Comparison of ENCODE assay signal across 1 cellular context in the genomic region with DNA sequence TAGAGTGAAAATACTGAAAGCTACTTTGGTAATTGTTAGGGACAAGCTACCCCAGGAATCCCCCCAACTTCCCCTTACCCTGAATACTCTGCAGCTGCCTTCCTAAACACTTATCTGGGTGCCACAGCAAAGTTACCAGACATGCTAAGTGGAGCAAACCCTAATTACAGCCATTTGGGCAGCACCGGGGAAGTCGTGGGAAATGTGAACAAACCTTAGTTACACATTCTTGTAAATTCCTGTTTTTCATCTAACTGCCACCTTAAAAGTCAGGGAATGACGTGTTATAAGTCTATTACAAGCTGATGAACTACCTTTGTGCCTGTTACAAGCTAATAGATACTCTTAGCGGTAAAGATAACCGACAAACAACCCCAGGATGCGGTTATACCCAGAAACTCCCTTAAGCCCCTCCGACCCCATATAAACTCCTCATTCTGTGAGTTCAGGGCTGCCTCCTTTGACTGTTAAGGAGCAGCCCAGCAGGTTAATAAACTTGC.
A peak's percentile ranks its signal among the peaks of the same experiment; 100 is the strongest.
TF ChIP-seq lines count a peak whose summit lies in the region.

No MANE protein-coding gene starts in this region.

TF ChIP-seq in GM12878, 131 proteins besides CTCF, POLR2A, EP300 and RAD21 (continued from another document):
- TF ChIP-seq, protein P1, sequence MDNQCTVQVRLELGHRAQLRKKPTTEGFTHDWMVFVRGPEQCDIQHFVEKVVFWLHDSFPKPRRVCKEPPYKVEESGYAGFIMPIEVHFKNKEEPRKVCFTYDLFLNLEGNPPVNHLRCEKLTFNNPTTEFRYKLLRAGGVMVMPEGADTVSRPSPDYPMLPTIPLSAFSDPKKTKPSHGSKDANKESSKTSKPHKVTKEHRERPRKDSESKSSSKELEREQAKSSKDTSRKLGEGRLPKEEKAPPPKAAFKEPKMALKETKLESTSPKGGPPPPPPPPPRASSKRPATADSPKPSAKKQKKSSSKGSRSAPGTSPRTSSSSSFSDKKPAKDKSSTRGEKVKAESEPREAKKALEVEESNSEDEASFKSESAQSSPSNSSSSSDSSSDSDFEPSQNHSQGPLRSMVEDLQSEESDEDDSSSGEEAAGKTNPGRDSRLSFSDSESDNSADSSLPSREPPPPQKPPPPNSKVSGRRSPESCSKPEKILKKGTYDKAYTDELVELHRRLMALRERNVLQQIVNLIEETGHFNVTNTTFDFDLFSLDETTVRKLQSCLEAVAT (IDR thresholded peaks at IDR 0.05) = peak; percentile 66; the same call in 1 of the 2 replicates
- TF ChIP-seq TCF7 (IDR thresholded peaks at IDR 0.05; ENCODE audit: borderline replicate concordance) = 0 out of 2 replicates have a peak, but pooled peaks have one; percentile 17
- TF ChIP-seq, protein P2, sequence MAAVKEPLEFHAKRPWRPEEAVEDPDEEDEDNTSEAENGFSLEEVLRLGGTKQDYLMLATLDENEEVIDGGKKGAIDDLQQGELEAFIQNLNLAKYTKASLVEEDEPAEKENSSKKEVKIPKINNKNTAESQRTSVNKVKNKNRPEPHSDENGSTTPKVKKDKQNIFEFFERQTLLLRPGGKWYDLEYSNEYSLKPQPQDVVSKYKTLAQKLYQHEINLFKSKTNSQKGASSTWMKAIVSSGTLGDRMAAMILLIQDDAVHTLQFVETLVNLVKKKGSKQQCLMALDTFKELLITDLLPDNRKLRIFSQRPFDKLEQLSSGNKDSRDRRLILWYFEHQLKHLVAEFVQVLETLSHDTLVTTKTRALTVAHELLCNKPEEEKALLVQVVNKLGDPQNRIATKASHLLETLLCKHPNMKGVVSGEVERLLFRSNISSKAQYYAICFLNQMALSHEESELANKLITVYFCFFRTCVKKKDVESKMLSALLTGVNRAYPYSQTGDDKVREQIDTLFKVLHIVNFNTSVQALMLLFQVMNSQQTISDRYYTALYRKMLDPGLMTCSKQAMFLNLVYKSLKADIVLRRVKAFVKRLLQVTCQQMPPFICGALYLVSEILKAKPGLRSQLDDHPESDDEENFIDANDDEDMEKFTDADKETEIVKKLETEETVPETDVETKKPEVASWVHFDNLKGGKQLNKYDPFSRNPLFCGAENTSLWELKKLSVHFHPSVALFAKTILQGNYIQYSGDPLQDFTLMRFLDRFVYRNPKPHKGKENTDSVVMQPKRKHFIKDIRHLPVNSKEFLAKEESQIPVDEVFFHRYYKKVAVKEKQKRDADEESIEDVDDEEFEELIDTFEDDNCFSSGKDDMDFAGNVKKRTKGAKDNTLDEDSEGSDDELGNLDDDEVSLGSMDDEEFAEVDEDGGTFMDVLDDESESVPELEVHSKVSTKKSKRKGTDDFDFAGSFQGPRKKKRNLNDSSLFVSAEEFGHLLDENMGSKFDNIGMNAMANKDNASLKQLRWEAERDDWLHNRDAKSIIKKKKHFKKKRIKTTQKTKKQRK (IDR thresholded peaks at IDR 0.05; ENCODE audit: low read depth, low read length) = no peak
- TF ChIP-seq GATAD2B (conservative IDR thresholded peaks at IDR 0.05; ENCODE audit: low read depth) = peak; percentile 59; the same call in 1 of the 2 replicates
- TF ChIP-seq RCOR1 (conservative IDR thresholded peaks at IDR 0.05; ENCODE audit: low read depth, low read length) = no peak
- TF ChIP-seq, protein P3, sequence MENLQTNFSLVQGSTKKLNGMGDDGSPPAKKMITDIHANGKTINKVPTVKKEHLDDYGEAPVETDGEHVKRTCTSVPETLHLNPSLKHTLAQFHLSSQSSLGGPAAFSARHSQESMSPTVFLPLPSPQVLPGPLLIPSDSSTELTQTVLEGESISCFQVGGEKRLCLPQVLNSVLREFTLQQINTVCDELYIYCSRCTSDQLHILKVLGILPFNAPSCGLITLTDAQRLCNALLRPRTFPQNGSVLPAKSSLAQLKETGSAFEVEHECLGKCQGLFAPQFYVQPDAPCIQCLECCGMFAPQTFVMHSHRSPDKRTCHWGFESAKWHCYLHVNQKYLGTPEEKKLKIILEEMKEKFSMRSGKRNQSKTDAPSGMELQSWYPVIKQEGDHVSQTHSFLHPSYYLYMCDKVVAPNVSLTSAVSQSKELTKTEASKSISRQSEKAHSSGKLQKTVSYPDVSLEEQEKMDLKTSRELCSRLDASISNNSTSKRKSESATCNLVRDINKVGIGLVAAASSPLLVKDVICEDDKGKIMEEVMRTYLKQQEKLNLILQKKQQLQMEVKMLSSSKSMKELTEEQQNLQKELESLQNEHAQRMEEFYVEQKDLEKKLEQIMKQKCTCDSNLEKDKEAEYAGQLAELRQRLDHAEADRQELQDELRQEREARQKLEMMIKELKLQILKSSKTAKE (IDR thresholded peaks at IDR 0.05; ENCODE audit: low read depth, poor library complexity, severe bottlenecking) = peak; percentile 57
- 0 out of 2 replicates have a peak, but pooled peaks have one; percentile 5 for TF ChIP-seq BCL11A (IDR thresholded peaks at IDR 0.05; ENCODE audit: low read depth, low read length)
- peak; percentile 40; the same call in 1 of the 2 replicates for TF ChIP-seq NR2F1 (conservative IDR thresholded peaks at IDR 0.05)
- no peak for TF ChIP-seq GABPA (IDR thresholded peaks at IDR 0.05; ENCODE audit: low read depth)
- TF ChIP-seq, protein P4, sequence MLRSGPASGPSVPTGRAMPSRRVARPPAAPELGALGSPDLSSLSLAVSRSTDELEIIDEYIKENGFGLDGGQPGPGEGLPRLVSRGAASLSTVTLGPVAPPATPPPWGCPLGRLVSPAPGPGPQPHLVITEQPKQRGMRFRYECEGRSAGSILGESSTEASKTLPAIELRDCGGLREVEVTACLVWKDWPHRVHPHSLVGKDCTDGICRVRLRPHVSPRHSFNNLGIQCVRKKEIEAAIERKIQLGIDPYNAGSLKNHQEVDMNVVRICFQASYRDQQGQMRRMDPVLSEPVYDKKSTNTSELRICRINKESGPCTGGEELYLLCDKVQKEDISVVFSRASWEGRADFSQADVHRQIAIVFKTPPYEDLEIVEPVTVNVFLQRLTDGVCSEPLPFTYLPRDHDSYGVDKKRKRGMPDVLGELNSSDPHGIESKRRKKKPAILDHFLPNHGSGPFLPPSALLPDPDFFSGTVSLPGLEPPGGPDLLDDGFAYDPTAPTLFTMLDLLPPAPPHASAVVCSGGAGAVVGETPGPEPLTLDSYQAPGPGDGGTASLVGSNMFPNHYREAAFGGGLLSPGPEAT (IDR thresholded peaks at IDR 0.05; ENCODE audit: low read depth) = peak; percentile 84
- TF ChIP-seq IKZF1 (conservative IDR thresholded peaks at IDR 0.05) = peak; percentile 87
- peak; percentile 52; the same call in 1 of the 2 replicates for TF ChIP-seq ATF7 (IDR thresholded peaks at IDR 0.05; ENCODE audit: low read depth)
- TF ChIP-seq, protein P5, sequence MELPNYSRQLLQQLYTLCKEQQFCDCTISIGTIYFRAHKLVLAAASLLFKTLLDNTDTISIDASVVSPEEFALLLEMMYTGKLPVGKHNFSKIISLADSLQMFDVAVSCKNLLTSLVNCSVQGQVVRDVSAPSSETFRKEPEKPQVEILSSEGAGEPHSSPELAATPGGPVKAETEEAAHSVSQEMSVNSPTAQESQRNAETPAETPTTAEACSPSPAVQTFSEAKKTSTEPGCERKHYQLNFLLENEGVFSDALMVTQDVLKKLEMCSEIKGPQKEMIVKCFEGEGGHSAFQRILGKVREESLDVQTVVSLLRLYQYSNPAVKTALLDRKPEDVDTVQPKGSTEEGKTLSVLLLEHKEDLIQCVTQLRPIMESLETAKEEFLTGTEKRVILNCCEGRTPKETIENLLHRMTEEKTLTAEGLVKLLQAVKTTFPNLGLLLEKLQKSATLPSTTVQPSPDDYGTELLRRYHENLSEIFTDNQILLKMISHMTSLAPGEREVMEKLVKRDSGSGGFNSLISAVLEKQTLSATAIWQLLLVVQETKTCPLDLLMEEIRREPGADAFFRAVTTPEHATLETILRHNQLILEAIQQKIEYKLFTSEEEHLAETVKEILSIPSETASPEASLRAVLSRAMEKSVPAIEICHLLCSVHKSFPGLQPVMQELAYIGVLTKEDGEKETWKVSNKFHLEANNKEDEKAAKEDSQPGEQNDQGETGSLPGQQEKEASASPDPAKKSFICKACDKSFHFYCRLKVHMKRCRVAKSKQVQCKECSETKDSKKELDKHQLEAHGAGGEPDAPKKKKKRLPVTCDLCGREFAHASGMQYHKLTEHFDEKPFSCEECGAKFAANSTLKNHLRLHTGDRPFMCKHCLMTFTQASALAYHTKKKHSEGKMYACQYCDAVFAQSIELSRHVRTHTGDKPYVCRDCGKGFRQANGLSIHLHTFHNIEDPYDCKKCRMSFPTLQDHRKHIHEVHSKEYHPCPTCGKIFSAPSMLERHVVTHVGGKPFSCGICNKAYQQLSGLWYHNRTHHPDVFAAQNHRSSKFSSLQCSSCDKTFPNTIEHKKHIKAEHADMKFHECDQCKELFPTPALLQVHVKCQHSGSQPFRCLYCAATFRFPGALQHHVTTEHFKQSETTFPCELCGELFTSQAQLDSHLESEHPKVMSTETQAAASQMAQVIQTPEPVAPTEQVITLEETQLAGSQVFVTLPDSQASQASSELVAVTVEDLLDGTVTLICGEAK (IDR thresholded peaks at IDR 0.05; ENCODE audit: borderline replicate concordance) = no peak
- TF ChIP-seq MEF2B (IDR thresholded peaks at IDR 0.05; ENCODE audit: partially characterized antibody, poor library complexity, severe bottlenecking) = no peak
- no peak for TF ChIP-seq EZH2 (IDR thresholded peaks at IDR 0.05; ENCODE audit: borderline replicate concordance, control insufficient read depth, low read depth, low read length)
- peak; percentile 74 for TF ChIP-seq DPF2 (IDR thresholded peaks at IDR 0.05)
- TF ChIP-seq EED (IDR thresholded peaks at IDR 0.05; ENCODE audit: low read depth) = peak; percentile 83
- TF ChIP-seq FOXM1 (IDR thresholded peaks at IDR 0.05; ENCODE audit: low read depth, low read length) = peak; percentile 74
- TF ChIP-seq TARDBP (IDR thresholded peaks at IDR 0.05; ENCODE audit: borderline replicate concordance) = no peak
- peak; percentile 31; the same call in 1 of the 2 replicates for TF ChIP-seq NBN (IDR thresholded peaks at IDR 0.05)
- peak; percentile 59 for TF ChIP-seq NFIC (IDR thresholded peaks at IDR 0.05; ENCODE audit: low read depth, low read length)
- TF ChIP-seq MTA3 (IDR thresholded peaks at IDR 0.05; ENCODE audit: borderline replicate concordance, low read length) = peak; percentile 84
- TF ChIP-seq CHD2 (IDR thresholded peaks at IDR 0.05; ENCODE audit: borderline replicate concordance, low read depth, low read length) = 0 out of 2 replicates have a peak, but pooled peaks have one; percentile 24
- TF ChIP-seq RELA (IDR thresholded peaks at IDR 0.05; ENCODE audit: borderline replicate concordance, partially characterized antibody) = peak; percentile 67
- no peak; the same call in 2 of the 3 replicates for TF ChIP-seq POU2F2 (IDR thresholded peaks at IDR 0.05; ENCODE audit: borderline replicate concordance, low read depth, low read length)
